In genomic region chr20:4555188-4555893, GRCh38 we compare ENCODE assay signal across 13 cellular contexts.
DNase-seq lines count a peak whose midpoint lies in the region; ATAC-seq, FAIRE-seq and TF ChIP-seq lines count a peak whose summit lies in the region.
"Had no signal": no experiment of that assay in that cellular context is flagged by ENCODE, and none has a peak within 500 bp of the region (broad histone marks: within the 10 kb centered on the region; RNA-seq: fewer than 3 reads in every experiment).

No MANE protein-coding gene starts in this region.

- no TSS peak for BruUV-seq in PC-9 (replicated peaks; lab: Mats Ljungman, UMichigan)
- BruUV-seq in endothelial cell of umbilical vein (replicated peaks; lab: Mats Ljungman, UMichigan), result TSS peak; percentile 78
- no TSS peak for BruUV-seq in OCI-LY7 (replicated peaks; lab: Mats Ljungman, UMichigan)

- no peaks in the 10 kb centered on the region for H3K9me1 ChIP-seq in endothelial cell of umbilical vein (replicated peaks; ENCODE audit: control insufficient read depth, extremely low read depth, insufficient read depth, low read length)

- ATAC-seq in HG03025 (IDR thresholded peaks at IDR 0.05; ENCODE audit: low FRiP score, unreplicated experiment), result no peak
- no peak for ATAC-seq in GM21619 (IDR thresholded peaks at IDR 0.05; ENCODE audit: unreplicated experiment)

- intact Hi-C loops in PC-9 (cut with micrococcal nuclease; ENCODE audit: unreplicated experiment), result no loop called here
- intact Hi-C loops in endothelial cell of umbilical vein (cut with micrococcal nuclease), result loop anchor here (1.0 kb wide), 2 partner anchors 42 to 48 kb away; no protein-coding TSS in a partner anchor
- intact Hi-C loops in OCI-LY7 (cut with micrococcal nuclease; ENCODE audit: unreplicated experiment), result no loop called here

- TF ChIP-seq CTCF in PC-9 (conservative IDR thresholded peaks at IDR 0.05) (no peak), endothelial cell of umbilical vein (IDR thresholded peaks at IDR 0.05; ENCODE audit: extremely low read depth in 1 of 2, insufficient read depth in 1 of 2, low read depth in 1 of 2, low read length in 2 of 2) (no peak), osteoblast (IDR thresholded peaks at IDR 0.05; ENCODE audit: extremely low read depth, low read depth, low read length) (no peak), OCI-LY7 (conservative IDR thresholded peaks at IDR 0.05; ENCODE audit: low read length) (no peak)

- H3K9me3 ChIP-seq in GM23248 (ENCODE audit: low read depth) (no peaks in the 10 kb centered on the region), PC-9 (ENCODE audit: insufficient read depth, low read depth) (peaks cover 13% of the 10 kb centered on the region; the same call in 1 of the 2 replicates), endothelial cell of umbilical vein (replicated peaks; ENCODE audit: control insufficient read depth, insufficient read depth, low read length) (no peaks in the 10 kb centered on the region), osteoblast (ENCODE audit: low read depth, low read length) (no peaks in the 10 kb centered on the region), OCI-LY7 (ENCODE audit: low read length) (no peaks in the 10 kb centered on the region)

- no peak for TF ChIP-seq POLR2A in endothelial cell of umbilical vein (IDR thresholded peaks at IDR 0.05; ENCODE audit: low read depth, low read length)

- H3K9me2 ChIP-seq in GM23248 (ENCODE audit: insufficient read depth) (no peaks in the 10 kb centered on the region; the same call in 1 of the 2 replicates), PC-9 (ENCODE audit: insufficient read depth) (no peaks in the 10 kb centered on the region), OCI-LY7 (ENCODE audit: insufficient read depth, low read length) (no peaks in the 10 kb centered on the region)

- CTCF ChIA-PET in PC-9 (lab: Charles Lee) (no interaction called here), endothelial cell of umbilical vein (lab: Charles Lee) (interaction anchor here (1.0 to 2.0 kb wide), 4 partner anchors 8 to 48 kb away, joined by 4 to 6 read pairs (median 5); no protein-coding TSS in a partner anchor), OCI-LY7 (lab: Charles Lee; ENCODE audit: unreplicated experiment) (no interaction called here)

- H3K9ac ChIP-seq in GM23248 (no peak overlapping the region), endothelial cell of umbilical vein (replicated peaks; ENCODE audit: extremely low read depth, insufficient read depth, low read length) (no peak overlapping the region)

- H3K4me1 ChIP-seq in GM23248 (ENCODE audit: insufficient read depth) (peaks cover 35% of the 10 kb centered on the region), PC-9 (replicated peaks; ENCODE audit: insufficient read depth) (peaks cover 30% of the 10 kb centered on the region), endothelial cell of umbilical vein (ENCODE audit: control insufficient read depth, extremely low read depth, insufficient read depth, low read length) (peaks cover 35% of the 10 kb centered on the region), osteoblast (ENCODE audit: insufficient read depth, low read length) (peaks cover 9% of the 10 kb centered on the region), OCI-LY7 (ENCODE audit: insufficient read depth, low read length, poor library complexity, severe bottlenecking) (no peaks in the 10 kb centered on the region)

- H3K4me3 ChIP-seq in GM23248 (peak overlapping the region; percentile 2; the same call in 1 of the 2 replicates), PC-9 (no peak overlapping the region), endothelial cell of umbilical vein (replicated peaks in 1 of 3; ENCODE audit: insufficient read depth in 1 of 3, low read depth in 1 of 3, low read length in 3 of 3) (peak overlapping the region in 1 of 3 experiments; percentile 1), osteoblast (ENCODE audit: insufficient read depth, low read length) (no peak overlapping the region), OCI-LY7 (ENCODE audit: low read depth, low read length, poor library complexity, severe bottlenecking) (no peak overlapping the region)

- FAIRE-seq in endothelial cell of umbilical vein (lab: Jason Lieb, UNC), result peak; percentile 87
- FAIRE-seq: GM18507 had no signal

- dilution Hi-C loops in endothelial cell of umbilical vein (cut with MboI; ENCODE audit: extremely low pct_ligation_motif_present, low sequenced_read_pairs), result no loop called here

- H3K4me2 ChIP-seq in GM23248 (ENCODE audit: unreplicated experiment) (peak overlapping the region; percentile 24), PC-9 (peak overlapping the region; percentile 33), endothelial cell of umbilical vein (ENCODE audit: insufficient read depth, low read length) (peak overlapping the region; percentile 66), osteoblast (ENCODE audit: insufficient read depth, low read length) (peak overlapping the region; percentile 12), OCI-LY7 (ENCODE audit: low read length) (no peak overlapping the region)

- peaks cover 20% of the 10 kb centered on the region for H3F3A ChIP-seq in GM23248 (ENCODE audit: insufficient read depth)
- peaks cover 12% of the 10 kb centered on the region for H3F3A ChIP-seq in PC-9 (ENCODE audit: insufficient read depth, low read depth)

- POLR2A ChIA-PET in PC-9 (lab: Charles Lee; ENCODE audit: unreplicated experiment), result interaction anchor here (0.8 kb wide), 1 partner anchor 48 kb away, joined by 3 read pairs; no protein-coding TSS in a partner anchor
- POLR2A ChIA-PET in endothelial cell of umbilical vein (lab: Charles Lee), result no interaction called here
- POLR2A ChIA-PET in OCI-LY7 (lab: Charles Lee), result no interaction called here

- H4K20me1 ChIP-seq in GM23248 (ENCODE audit: insufficient read depth) (no peaks in the 10 kb centered on the region), PC-9 (ENCODE audit: insufficient read depth) (no peaks in the 10 kb centered on the region), endothelial cell of umbilical vein (replicated peaks; ENCODE audit: control insufficient read depth, extremely low read depth, insufficient read depth, low read length) (no peaks in the 10 kb centered on the region), osteoblast (ENCODE audit: insufficient read depth, low read length) (no peaks in the 10 kb centered on the region), OCI-LY7 (ENCODE audit: insufficient read depth, low read length) (no peaks in the 10 kb centered on the region)

- no peaks in the 10 kb centered on the region for H3K79me2 ChIP-seq in GM23248 (ENCODE audit: insufficient read depth)
- no peaks in the 10 kb centered on the region for H3K79me2 ChIP-seq in PC-9 (ENCODE audit: low read depth)
- H3K79me2 ChIP-seq in endothelial cell of umbilical vein (ENCODE audit: control insufficient read depth, insufficient read depth, low read length), result no peaks in the 10 kb centered on the region
- H3K79me2 ChIP-seq in osteoblast (ENCODE audit: insufficient read depth, low read length), result no peaks in the 10 kb centered on the region
- no peaks in the 10 kb centered on the region for H3K79me2 ChIP-seq in OCI-LY7 (ENCODE audit: insufficient read depth, low read depth, low read length)

- in situ Hi-C loops in GM23248 (cut with MboI), result no loop called here

- H3K27me3 ChIP-seq in GM23248 (replicated peaks; ENCODE audit: insufficient read depth) (no peaks in the 10 kb centered on the region), PC-9 (ENCODE audit: insufficient read depth, low read depth) (no peaks in the 10 kb centered on the region), endothelial cell of umbilical vein (ENCODE audit: control insufficient read depth in 2 of 2, insufficient read depth in 2 of 2, low read length in 2 of 2) (no peaks in the 10 kb centered on the region), osteoblast (ENCODE audit: insufficient read depth, low read length) (no peaks in the 10 kb centered on the region)

- no peak overlapping the region for H3K27ac ChIP-seq in GM23248
- peak overlapping the region; percentile 57 for H3K27ac ChIP-seq in PC-9
- peak overlapping the region; percentile 75 for H3K27ac ChIP-seq in endothelial cell of umbilical vein (ENCODE audit: insufficient read depth, low read depth, low read length)
- H3K27ac ChIP-seq in osteoblast (ENCODE audit: low read depth, low read length), result no peak overlapping the region
- H3K27ac ChIP-seq in OCI-LY7 (ENCODE audit: low read depth, low read length, poor library complexity, severe bottlenecking), result no peak overlapping the region

- H2AFZ ChIP-seq in GM23248, result no peak overlapping the region
- 0 out of 2 replicates have a peak overlapping the region, but pooled peaks have one; percentile 18 for H2AFZ ChIP-seq in PC-9
- H2AFZ ChIP-seq in endothelial cell of umbilical vein (ENCODE audit: low read depth, low read length), result peak overlapping the region; percentile 55
- no peak overlapping the region for H2AFZ ChIP-seq in osteoblast (ENCODE audit: low read length)
- no peak overlapping the region for H2AFZ ChIP-seq in OCI-LY7 (ENCODE audit: low read length)

- H3K36me3 ChIP-seq in GM23248 (ENCODE audit: low read depth), result no peaks in the 10 kb centered on the region
- H3K36me3 ChIP-seq in PC-9 (ENCODE audit: low read depth), result no peaks in the 10 kb centered on the region
- no peaks in the 10 kb centered on the region for H3K36me3 ChIP-seq in endothelial cell of umbilical vein (ENCODE audit: control insufficient read depth in 2 of 2, extremely low read depth in 1 of 2, insufficient read depth in 2 of 2, low read length in 2 of 2)
- no peaks in the 10 kb centered on the region for H3K36me3 ChIP-seq in osteoblast (ENCODE audit: insufficient read depth, low read length)
- H3K36me3 ChIP-seq in OCI-LY7 (ENCODE audit: insufficient read depth, low read length), result no peaks in the 10 kb centered on the region

- 14 to 15% methylated on average over 8 of the region's 8 CpGs for WGBS in GM23248 (ENCODE audit: low coverage in 1 of 2, low lambda C conversion rate in 2 of 2, missing lambda C conversion rate in 2 of 2), 2 experiments

- DNase-seq in GM23248, result peak; percentile 67
- peak; percentile 31 to 41 for DNase-seq in PC-9
- peak; percentile 88 for DNase-seq in endothelial cell of umbilical vein (ENCODE audit: low read depth, low spot score)
- peak; percentile 75 for DNase-seq in osteoblast (ENCODE audit: insufficient read length, low spot score, missing footprints)
- no peak for DNase-seq in OCI-LY7 (ENCODE audit: low spot score)
- DNase-seq in stimulated activated CD4-positive, alpha-beta T cell treated with anti-CD3 and anti-CD28 coated beads, Interleukin-2, amount 100 ng/mL, for 24 hours, result no peak
- DNase-seq: amygdala, DMS 273 treated with DMSO at 0.1 percent for 48 hours, immature natural killer cell, NCI-H1694 treated with DMSO at 0.1 percent for 48 hours had no signal

TF ChIP-seq in endothelial cell of umbilical vein, 7 proteins besides CTCF, POLR2A, EP300 and RAD21 (continues in another document):
- TF ChIP-seq MAX (IDR thresholded peaks at IDR 0.05; ENCODE audit: insufficient read depth, insufficient read length), result no peak
- TF ChIP-seq EZH2 (IDR thresholded peaks at IDR 0.05; ENCODE audit: borderline replicate concordance, low read depth, low read length, severe bottlenecking), result no peak
- peak; percentile 89 for TF ChIP-seq FOS (IDR thresholded peaks at IDR 0.05; ENCODE audit: borderline replicate concordance, insufficient read depth, low read length)
- TF ChIP-seq JUN (IDR thresholded peaks at IDR 0.05; ENCODE audit: borderline replicate concordance, insufficient read depth, insufficient read length, low read depth), result peak; percentile 89

Comparison
In these comparisons a context has a peak if more than half of its experiments do, and no peak if none do; other contexts are left out.
1. DNase-seq: peak in GM23248 (single experiment), PC-9 (2 of 2), endothelial cell of umbilical vein (single experiment) and osteoblast (single experiment); none in OCI-LY7 (single experiment) and stimulated activated CD4-positive, alpha-beta T cell treated with anti-CD3 and anti-CD28 coated beads, Interleukin-2, amount 100 ng/mL, for 24 hours (0 of 2).
2. H2AFZ ChIP-seq: peak in PC-9 (single experiment) and endothelial cell of umbilical vein (single experiment); none in GM23248 (single experiment), osteoblast (single experiment) and OCI-LY7 (single experiment).
3. H3K27ac ChIP-seq: peak in PC-9 (single experiment) and endothelial cell of umbilical vein (single experiment); none in GM23248 (single experiment), osteoblast (single experiment) and OCI-LY7 (single experiment).